ENCODE assay signal across 8 cellular contexts in the genomic region with DNA sequence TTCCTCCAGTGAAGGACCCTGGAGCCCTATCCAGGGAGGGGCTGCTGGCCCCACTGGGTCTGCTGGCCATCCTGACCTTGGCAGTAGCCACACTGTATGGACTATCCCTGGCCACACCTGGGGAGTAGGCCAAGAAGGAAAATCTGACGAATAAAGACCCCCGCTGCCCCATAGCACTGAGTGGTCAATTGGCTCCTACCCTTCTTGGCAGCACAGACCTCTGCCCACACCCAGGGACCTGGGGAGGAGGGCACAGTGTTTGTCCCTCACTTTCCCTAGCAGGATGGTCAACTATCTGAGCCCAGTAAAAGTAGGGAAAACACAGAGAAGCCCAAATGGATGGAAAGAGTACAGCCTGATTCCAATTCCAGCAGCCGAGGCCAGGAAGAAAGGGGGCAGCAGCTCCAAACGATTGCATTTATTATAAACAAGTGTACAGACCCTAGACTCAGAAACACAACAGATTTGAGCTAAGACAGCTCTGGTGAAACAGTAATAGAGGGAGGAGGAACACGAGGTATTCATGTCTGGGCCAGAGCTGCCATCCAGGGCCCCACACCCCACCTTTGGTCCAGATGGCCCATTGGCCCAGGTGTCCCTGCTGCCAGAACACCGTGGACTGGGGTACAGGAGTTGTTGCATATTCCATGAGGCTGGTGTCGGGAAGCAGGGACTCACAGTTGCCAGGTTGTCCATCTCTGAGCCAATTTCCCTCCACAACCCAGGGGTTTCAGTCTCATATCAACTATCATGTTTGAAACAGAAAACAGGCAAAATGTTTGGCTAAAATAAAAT. TPM values are rescaled to one million over a fixed set of nuclear protein-coding genes. Genes with fewer than 3 reads are reported as not detected.
A peak's percentile ranks its signal among the peaks of the same experiment; 100 is the strongest.
DNase-seq lines count a peak whose midpoint lies in the region; ATAC-seq and TF ChIP-seq lines count a peak whose summit lies in the region.

No MANE protein-coding gene starts in this region.

- no peaks in the 10 kb centered on the region for H3K9me2 ChIP-seq in SU-DHL-6 (replicated peaks; ENCODE audit: insufficient read depth, low read length)

- TF ChIP-seq CTCF in GM12865 (IDR thresholded peaks at IDR 0.05; ENCODE audit: insufficient read depth, low read depth, low read length, missing control alignments), result no peak
- TF ChIP-seq CTCF in SU-DHL-6 (IDR thresholded peaks at IDR 0.05; ENCODE audit: insufficient read depth, low read length, poor library complexity, severe bottlenecking), result no peak
- TF ChIP-seq CTCF in fibroblast of lung (conservative IDR thresholded peaks at IDR 0.05 in 1 of 2, IDR thresholded peaks at IDR 0.05 in 1 of 2; ENCODE audit: low read depth in 1 of 2, low read length in 2 of 2), result no peak
- no peak for TF ChIP-seq CTCF in gastrocnemius medialis (IDR thresholded peaks at IDR 0.05 in 4 of 5, conservative IDR thresholded peaks at IDR 0.05 in 1 of 5)

- H3K9me3 ChIP-seq in SU-DHL-6 (ENCODE audit: insufficient read depth, low read length) (no peaks in the 10 kb centered on the region), fibroblast of lung (ENCODE audit: control insufficient read depth, insufficient read depth, low read depth, low read length) (no peaks in the 10 kb centered on the region), gastrocnemius medialis (no peaks in the 10 kb centered on the region)

- H3K4me2 ChIP-seq in SU-DHL-6 (ENCODE audit: low read depth, low read length, poor library complexity, severe bottlenecking), result peak overlapping the region; percentile 90
- H3K4me2 ChIP-seq in fibroblast of lung (ENCODE audit: extremely low read depth, insufficient read depth, low read length), result peak overlapping the region; percentile 91

- peak overlapping the region; percentile 85 for H3K4me3 ChIP-seq in GM12865 (ENCODE audit: low read depth, low read length)
- peak overlapping the region; percentile 69 for H3K4me3 ChIP-seq in SU-DHL-6 (ENCODE audit: insufficient read depth, low read length, poor library complexity, severe bottlenecking)
- H3K4me3 ChIP-seq in fibroblast of lung (replicated peaks in 1 of 4; ENCODE audit: control extremely low read depth in 1 of 4, insufficient read depth in 1 of 4, low read depth in 3 of 4, low read length in 4 of 4), result peak overlapping the region in 3 of 4 experiments; percentile 50 to 66 (median 66)
- H3K4me3 ChIP-seq in gastrocnemius medialis, result peak overlapping the region in 3 of 4 donors; percentile 56 to 76 (median 74)

- H4K20me1 ChIP-seq in SU-DHL-6 (ENCODE audit: low read depth, low read length), result no peaks in the 10 kb centered on the region
- no peaks in the 10 kb centered on the region for H4K20me1 ChIP-seq in fibroblast of lung (ENCODE audit: control insufficient read depth, extremely low read depth, insufficient read depth, low read length)

- peaks cover 13% of the 10 kb centered on the region; the same call in 1 of the 2 replicates for H3F3A ChIP-seq in SU-DHL-6 (ENCODE audit: insufficient read depth)

- H3K27ac ChIP-seq in SU-DHL-6 (ENCODE audit: low read depth, low read length) (peak overlapping the region; percentile 6; the same call in 1 of the 2 replicates), fibroblast of lung (ENCODE audit: insufficient read depth, low read length) (peak overlapping the region; percentile 100), gastrocnemius medialis (peak overlapping the region; percentile 99 to 100 (median 100))

- H3K79me2 ChIP-seq in SU-DHL-6 (ENCODE audit: insufficient read depth, low read length), result peaks cover 22% of the 10 kb centered on the region; the same call in 1 of the 2 replicates
- H3K79me2 ChIP-seq in fibroblast of lung (ENCODE audit: control insufficient read depth, insufficient read depth, low read length), result peaks cover 61% of the 10 kb centered on the region

- H3K27me3 ChIP-seq in SU-DHL-6 (ENCODE audit: low read length) (no peaks in the 10 kb centered on the region), fibroblast of lung (ENCODE audit: control insufficient read depth, insufficient read depth, low read length) (no peaks in the 10 kb centered on the region), gastrocnemius medialis (no peaks in the 10 kb centered on the region)

- in situ Hi-C loops in gastrocnemius medialis (cut with MboI; ENCODE audit: low sequenced_read_pairs in 4 of 4), result loop anchor here in 2 of 4 donors (5.0 to 10.0 kb wide), 2 partner anchors 77 to 90 kb away; a partner anchor contains a TSS

- ATAC-seq in gastrocnemius medialis (no peak), HG03342 (IDR thresholded peaks at IDR 0.05; ENCODE audit: unreplicated experiment) (no peak), GM21390 (IDR thresholded peaks at IDR 0.05; ENCODE audit: unreplicated experiment) (no peak)

- H3K36me3 ChIP-seq in SU-DHL-6 (ENCODE audit: low read length) (no peaks in the 10 kb centered on the region), fibroblast of lung (ENCODE audit: control insufficient read depth, insufficient read depth, low read length) (peaks cover 34% of the 10 kb centered on the region), gastrocnemius medialis (peaks cover 0 to 10% of the 10 kb centered on the region in 2 donors)

- H3K9ac ChIP-seq in SU-DHL-6 (ENCODE audit: low read length), result peak overlapping the region; percentile 89
- peak overlapping the region; percentile 97 for H3K9ac ChIP-seq in fibroblast of lung (ENCODE audit: insufficient read depth, low read length)

- TF ChIP-seq POLR2A in gastrocnemius medialis (IDR thresholded peaks at IDR 0.05), result no peak

- H2AFZ ChIP-seq in SU-DHL-6 (ENCODE audit: low read depth, low read length, severe bottlenecking) (no peak overlapping the region), fibroblast of lung (ENCODE audit: low read length) (no peak overlapping the region)

- DNase-seq in GM12865 (ENCODE audit: low read depth) (no peak), fibroblast of lung (ENCODE audit: low read depth in 2 of 2) (no peak), gastrocnemius medialis (no peak), iPS-NIHi11 (ENCODE audit: low spot score) (no peak), NCI-H345 (lab: John Stamatoyannopoulos, UW) (no peak)

- H3K4me1 ChIP-seq in fibroblast of lung (ENCODE audit: control insufficient read depth, extremely low read depth, insufficient read depth, low read length) (peaks cover 27% of the 10 kb centered on the region), gastrocnemius medialis (peaks cover 50% of the 10 kb centered on the region in 2 donors)

- intact Hi-C loops in gastrocnemius medialis (cut with DNase I; ENCODE audit: low total_unique reads), result loop anchor here (5.0 kb wide), 2 partner anchors 140 to 220 kb away; a partner anchor contains a TSS

RNA-seq across cellular contexts. Expression of a gene that starts 21.1 kb away (rescaled TPM):
- total RNA-seq in fibroblast of lung, result 3.0 and 3.6 TPM in 2 replicates
- polyA plus RNA-seq in fibroblast of lung, result 5.0 and 7.0 TPM in 2 replicates
- polyA plus RNA-seq in fibroblast of lung (2012), result 3.9 and 8.3 TPM in 2 replicates
- polyA minus RNA-seq in fibroblast of lung (ENCODE audit: low replicate concordance), result 10.2 and 28.6 TPM in 2 replicates
- total RNA-seq in gastrocnemius medialis, result 1 to 10 TPM; 4.8 to 7.2 (median 7.0) TPM

RNA-seq across cellular contexts. Expression of a gene that starts 27.6 kb away (rescaled TPM):
- total RNA-seq in fibroblast of lung, result 305 and 306 TPM in 2 replicates
- polyA plus RNA-seq in fibroblast of lung, result 337 and 356 TPM in 2 replicates
- polyA plus RNA-seq in fibroblast of lung (2012), result 561 and 583 TPM in 2 replicates
- 0.59 TPM in 1 of 2 replicates, not detected in the other for polyA minus RNA-seq in fibroblast of lung (ENCODE audit: low replicate concordance)
- total RNA-seq in gastrocnemius medialis, result 100 to 1,000 TPM; 202 to 353 (median 294) TPM

RNA-seq across cellular contexts. Expression of a gene that starts 27.8 kb away (rescaled TPM):
- total RNA-seq in fibroblast of lung (19.3 and 27.2 TPM in 2 replicates), gastrocnemius medialis (10 to 100 TPM in 2 of 4 donors, 1 to 10 TPM in 2; 4.9 to 12.2 (median 9.9) TPM)
- 11.9 and 14.8 TPM in 2 replicates for polyA plus RNA-seq in fibroblast of lung
- 12.2 and 13.9 TPM in 2 replicates for polyA plus RNA-seq in fibroblast of lung (2012)
- 5.0 and 8.6 TPM in 2 replicates for polyA minus RNA-seq in fibroblast of lung (ENCODE audit: low replicate concordance)

RNA-seq across cellular contexts. Expression of a gene that starts 36.3 kb away (rescaled TPM):
- total RNA-seq in fibroblast of lung (92.7 and 136 TPM in 2 replicates), gastrocnemius medialis (10 to 100 TPM; 17.0 to 31.6 (median 23.4) TPM)
- 139 and 172 TPM in 2 replicates for polyA plus RNA-seq in fibroblast of lung
- polyA plus RNA-seq in fibroblast of lung (2012), result 222 and 271 TPM in 2 replicates
- 473 and 503 TPM in 2 replicates for polyA minus RNA-seq in fibroblast of lung (ENCODE audit: low replicate concordance)

RNA-seq across cellular contexts. Expression of a gene that starts 37.8 kb away (rescaled TPM):
- total RNA-seq in fibroblast of lung (37.2 and 44.6 TPM in 2 replicates), gastrocnemius medialis (1 to 10 TPM; 2.8 to 7.2 (median 3.5) TPM)
- polyA plus RNA-seq in fibroblast of lung, result 12.8 and 14.3 TPM in 2 replicates
- 12.0 and 14.9 TPM in 2 replicates for polyA plus RNA-seq in fibroblast of lung (2012)
- polyA minus RNA-seq in fibroblast of lung (ENCODE audit: low replicate concordance), result 33.0 and 36.1 TPM in 2 replicates

Comparison
In these comparisons a context has a peak if more than half of its experiments do, and no peak if none do; other contexts are left out.
1. H3K27ac ChIP-seq: peak in every context shown above with its lines; median percentile 100 in fibroblast of lung; 100 in gastrocnemius medialis; 6 in SU-DHL-6.